In genomic region chr17:80286638-80286960, GRCh38 we compare ENCODE assay signal across 1 cellular context.
TF ChIP-seq lines count a peak whose summit lies in the region.

No MANE protein-coding gene starts in this region.

TF ChIP-seq in GM12878, 131 proteins besides CTCF, POLR2A, EP300 and RAD21 (continued from another document):
- TF ChIP-seq IRF5 (IDR thresholded peaks at IDR 0.05; ENCODE audit: borderline replicate concordance) (no peak), BHLHE40 (IDR thresholded peaks at IDR 0.05; ENCODE audit: borderline replicate concordance in 1 of 2, low read depth in 2 of 2, low read length in 1 of 2) (no peak), NRF1 (conservative IDR thresholded peaks at IDR 0.05; ENCODE audit: low read depth, low read length) (no peak)
